11 cellular contexts compared by ENCODE assay signal in genomic region chr1:21467946-21468345, GRCh38. TPM values are rescaled to one million over a fixed set of nuclear protein-coding genes. Genes with fewer than 3 reads are reported as not detected.
DNase-seq lines count a peak whose midpoint lies in the region; ATAC-seq, FAIRE-seq and TF ChIP-seq lines count a peak whose summit lies in the region.
"Not testable (repeated sequence)": the region's sequence is repeated elsewhere in the genome, so short reads cannot be mapped to it uniquely, and the experiment has no call there.
"Had no signal": no experiment of that assay in that cellular context is flagged by ENCODE, and none has a peak within 500 bp of the region (broad histone marks: within the 10 kb centered on the region; RNA-seq: fewer than 3 reads in every experiment).

No MANE protein-coding gene starts in this region.

- in situ Hi-C loops in K562 (cut with MboI): not testable (repeated sequence)

- H4K20me1 ChIP-seq in H9 (ENCODE audit: control insufficient read depth, insufficient read depth, insufficient read length); Karpas-422 (ENCODE audit: insufficient read depth, low read depth, low read length); PC-3 (ENCODE audit: low read length); K562 (replicated peaks; ENCODE audit: control insufficient read depth, insufficient read depth, low read length): not testable (repeated sequence)

- not testable (repeated sequence) for H3T11ph ChIP-seq in H9 (ENCODE audit: low read length)

- not testable (repeated sequence) for H3K9me3 Mint-ChIP-seq in H9, WTC11, endodermal cell, type B pancreatic cell

- H3K4me3 ChIP-seq in Karpas-422 (ENCODE audit: low read length); PC-3 (ENCODE audit: low read length); K562; endodermal cell (ENCODE audit: low read length): not testable (repeated sequence)

- H2BK12ac ChIP-seq in H9 (ENCODE audit: insufficient read length, low read depth, low read length): not testable (repeated sequence)

- not testable (repeated sequence) for H3K27me3 ChIP-seq in H9 (ENCODE audit: insufficient read depth, low read length); Karpas-422 (ENCODE audit: low read length); PC-3 (ENCODE audit: low read length); endodermal cell (ENCODE audit: control insufficient read depth, insufficient read depth, low read length, poor library complexity, severe bottlenecking)
- H3K27me3 ChIP-seq in K562 (ENCODE audit: control insufficient read depth in 2 of 2, insufficient read depth in 2 of 2, low read length in 2 of 2): peaks cover 2 to 16% of the 10 kb centered on the region in 2 experiments; a peak in 2 of 5 replicates

- H3K27ac ChIP-seq in H9 (ENCODE audit: insufficient read length, low read depth, low read length); Karpas-422 (ENCODE audit: low read length); PC-3 (ENCODE audit: low read length); K562 (ENCODE audit: extremely low read depth, low read depth, low read length); endodermal cell (ENCODE audit: low read depth, low read length): not testable (repeated sequence)

- not testable (repeated sequence) for H2AK5ac ChIP-seq in H9 (ENCODE audit: insufficient read length, low read length)

- TF ChIP-seq RAD21 in K562 (CRISPR knock-in tag; conservative IDR thresholded peaks at IDR 0.05 in 1 of 2, IDR thresholded peaks at IDR 0.05 in 1 of 2): not testable (repeated sequence)

- CTCF ChIA-PET in PC-3 (lab: Charles Lee): not testable (repeated sequence)
- CTCF ChIA-PET in WTC11 (lab: Charles Lee) (interaction anchor here (1.0 to 2.2 kb wide), 11 partner anchors 9 to 197 kb away, joined by 3 to 10 read pairs (median 5); partner anchors contain the start of gene ALPL), K562 (lab: Yijun Ruan, JAX; ENCODE audit: low intra/inter-chr PET ratio) (interaction anchor here (1.3 to 1.8 kb wide), 2 partner anchors 84 to 97 kb away, joined by 3 to 13 read pairs; no protein-coding TSS in a partner anchor)

- not testable (repeated sequence) for H3K4me1 ChIP-seq in H9 (ENCODE audit: insufficient read depth, low read length); Karpas-422 (ENCODE audit: low read length); K562 (replicated peaks in 1 of 2; ENCODE audit: control insufficient read depth in 2 of 2, insufficient read depth in 2 of 2, low read length in 2 of 2); endodermal cell (ENCODE audit: control insufficient read depth, insufficient read depth, low read length)
- peaks cover 40% of the 10 kb centered on the region for H3K4me1 ChIP-seq in PC-3 (ENCODE audit: insufficient read depth, low read length)

- not testable (repeated sequence) for H3K56ac ChIP-seq in H9 (ENCODE audit: insufficient read length, low read depth, low read length)

- not testable (repeated sequence) for H2BK15ac ChIP-seq in H9 (ENCODE audit: low read depth, low read length)

- H4K5ac ChIP-seq in H9 (ENCODE audit: insufficient read length, low read depth, low read length): not testable (repeated sequence)

- H2BK20ac ChIP-seq in H9 (ENCODE audit: low read depth, low read length, poor library complexity, severe bottlenecking): not testable (repeated sequence)

- H3K27me3 Mint-ChIP-seq in H9 (ENCODE audit: low read depth); WTC11 (ENCODE audit: low read depth); endodermal cell (ENCODE audit: insufficient read depth); type B pancreatic cell: not testable (repeated sequence)

- H3K23me2 ChIP-seq in H9 (ENCODE audit: insufficient read length, low read depth, low read length, poor library complexity, severe bottlenecking): not testable (repeated sequence)

- not testable (repeated sequence) for H3K4ac ChIP-seq in H9 (ENCODE audit: low read depth, low read length)

- not testable (repeated sequence) for H3K23ac ChIP-seq in H9 (ENCODE audit: insufficient read length, low read depth, low read length)

- H3K9me3 ChIP-seq in H9 (ENCODE audit: control insufficient read depth, low read depth, low read length); Karpas-422 (ENCODE audit: low read length); PC-3 (ENCODE audit: low read length); K562 (replicated peaks; ENCODE audit: control insufficient read depth, insufficient read depth, low read depth, low read length); endodermal cell (ENCODE audit: control insufficient read depth, low read length): not testable (repeated sequence)

- not testable (repeated sequence) for H4K91ac ChIP-seq in H9 (ENCODE audit: insufficient read length, low read depth, low read length)

- TF ChIP-seq POLR2A in K562 (conservative IDR thresholded peaks at IDR 0.05): not testable (repeated sequence)

- not testable (repeated sequence) for ATAC-seq in PC-3, WTC11, K562

- not testable (repeated sequence) for H3K79me1 ChIP-seq in H9 (ENCODE audit: insufficient read depth, low read depth, low read length, poor library complexity, severe bottlenecking)

- not testable (repeated sequence) for H3K9me1 ChIP-seq in K562 (ENCODE audit: control insufficient read depth, insufficient read depth, low read length)

- H3K27ac Mint-ChIP-seq in H9: peak overlapping the region in 2 of 3 experiments; percentile 6 to 85; a peak in 4 of 7 replicates
- H3K27ac Mint-ChIP-seq in WTC11: peak overlapping the region; percentile 77
- peak overlapping the region; percentile 79 for H3K27ac Mint-ChIP-seq in endodermal cell
- H3K27ac Mint-ChIP-seq in type B pancreatic cell: peak overlapping the region; percentile 70

- TF ChIP-seq EP300 in K562 (IDR thresholded peaks at IDR 0.05; ENCODE audit: low read length): not testable (repeated sequence)

- not testable (repeated sequence) for H2AFZ ChIP-seq in H9 (ENCODE audit: low read length); Karpas-422 (ENCODE audit: low read length); PC-3 (ENCODE audit: low read length)
- H2AFZ ChIP-seq in K562 (ENCODE audit: low read depth, low read length): peak overlapping the region; percentile 62

- peaks cover 34 to 38% of the 10 kb centered on the region in 2 experiments for H3K4me1 Mint-ChIP-seq in H9
- peaks cover 52% of the 10 kb centered on the region for H3K4me1 Mint-ChIP-seq in WTC11
- H3K4me1 Mint-ChIP-seq in endodermal cell: peaks cover 18% of the 10 kb centered on the region
- not testable (repeated sequence) for H3K4me1 Mint-ChIP-seq in type B pancreatic cell (ENCODE audit: unreplicated experiment)

- not testable (repeated sequence) for H3K9me2 ChIP-seq in Karpas-422 (replicated peaks; ENCODE audit: insufficient read depth, low read length); PC-3 (replicated peaks; ENCODE audit: low read length)

- H3K14ac ChIP-seq in H9 (ENCODE audit: insufficient read depth, low read length): not testable (repeated sequence)

- H3K4me3 Mint-ChIP-seq in H9 (peak overlapping the region; percentile 0 to 2; a peak in 1 of 5 replicates), WTC11 (peak overlapping the region; percentile 21)
- H3K4me3 Mint-ChIP-seq in endodermal cell, type B pancreatic cell: not testable (repeated sequence)

- peak overlapping the region; percentile 17 for H3K4me2 ChIP-seq in H9 (ENCODE audit: insufficient read depth, insufficient read length, low read length)
- not testable (repeated sequence) for H3K4me2 ChIP-seq in Karpas-422 (ENCODE audit: low read depth, low read length, poor library complexity, severe bottlenecking); K562 (ENCODE audit: insufficient read depth, low read length)
- H3K4me2 ChIP-seq in PC-3 (ENCODE audit: low read length): peak overlapping the region; percentile 26; the same call in 1 of the 2 replicates

- DNase-seq in H9; WTC11 (ENCODE audit: low spot score); K562 (ENCODE audit: extremely low read depth in 1 of 4, low spot score in 3 of 4); endodermal cell; type B pancreatic cell (ENCODE audit: extremely low spot score, unreplicated experiment): not testable (repeated sequence)
- DNase-seq in Karpas-422 (peak; percentile 20), PC-3 (peak; percentile 68)

- not testable (repeated sequence) for H4K8ac ChIP-seq in H9 (replicated peaks; ENCODE audit: insufficient read length, low read depth, low read length)

- intact Hi-C loops in PC-3 (cut with micrococcal nuclease): not testable (repeated sequence)
- intact Hi-C loops in K562 (cut with micrococcal nuclease): loop anchor here (1.0 kb wide), 1 partner anchor 98 kb away; no protein-coding TSS in a partner anchor

- not testable (repeated sequence) for H3K18ac ChIP-seq in H9 (ENCODE audit: insufficient read length, low read depth, low read length)

- not testable (repeated sequence) for H3K36me3 ChIP-seq in Karpas-422 (ENCODE audit: insufficient read depth, low read length); K562 (ENCODE audit: control insufficient read depth, insufficient read depth, low read length); endodermal cell (ENCODE audit: control insufficient read depth, insufficient read depth, low read length)
- H3K36me3 ChIP-seq in PC-3 (ENCODE audit: low read depth, low read length): peaks cover 12% of the 10 kb centered on the region

- POLR2A ChIA-PET in PC-3 (lab: Charles Lee; ENCODE audit: unreplicated experiment): not testable (repeated sequence)
- POLR2A ChIA-PET in WTC11 (lab: Charles Lee) (interaction anchor here (0.6 kb wide), 1 partner anchor 254 kb away, joined by 3 read pairs; no protein-coding TSS in a partner anchor), K562 (lab: Yijun Ruan, JAX) (interaction anchor here (1.7 kb wide), 1 partner anchor 9 kb away, joined by 5 read pairs; no protein-coding TSS in a partner anchor)

- FAIRE-seq in K562 (lab: Jason Lieb, UNC): not testable (repeated sequence)

- TF ChIP-seq CTCF in H9 (conservative IDR thresholded peaks at IDR 0.05); PC-3 (conservative IDR thresholded peaks at IDR 0.05; ENCODE audit: low read depth, low read length); WTC11 (IDR thresholded peaks at IDR 0.05); K562 (IDR thresholded peaks at IDR 0.05 in 2 of 3, conservative IDR thresholded peaks at IDR 0.05 in 1 of 3; ENCODE audit: insufficient read depth in 2 of 3, low read depth in 1 of 3, low read length in 3 of 3); endodermal cell (conservative IDR thresholded peaks at IDR 0.05); type B pancreatic cell (conservative IDR thresholded peaks at IDR 0.05): not testable (repeated sequence)

- not testable (repeated sequence) for BruUV-seq in PC-3 (replicated peaks; lab: Mats Ljungman, UMichigan); K562 (replicated peaks; lab: Mats Ljungman, UMichigan)

- H2BK120ac ChIP-seq in H9 (ENCODE audit: low read depth, low read length, poor library complexity, severe bottlenecking): not testable (repeated sequence)

- H3K9ac ChIP-seq in H9 (ENCODE audit: extremely low read depth, insufficient read length, low read length); Karpas-422 (ENCODE audit: low read length); PC-3 (ENCODE audit: low read length); K562 (ENCODE audit: insufficient read depth in 1 of 2, low read depth in 2 of 2, low read length in 2 of 2); endodermal cell (ENCODE audit: extremely low read depth, low read length, poor library complexity, severe bottlenecking): not testable (repeated sequence)

- not testable (repeated sequence) for H2BK5ac ChIP-seq in H9 (ENCODE audit: insufficient read length, low read length)

- H3K79me2 ChIP-seq in H9 (ENCODE audit: insufficient read depth, low read length); Karpas-422 (ENCODE audit: low read length); PC-3 (ENCODE audit: low read length); K562 (ENCODE audit: control insufficient read depth, insufficient read depth, low read length): not testable (repeated sequence)

- H3F3A ChIP-seq in PC-3 (ENCODE audit: low read length, unreplicated experiment): not testable (repeated sequence)

- H3K36me3 Mint-ChIP-seq in H9 (ENCODE audit: insufficient read depth in 1 of 3, low read depth in 3 of 3) (peaks cover 2 to 16% (median 3%) of the 10 kb centered on the region in 3 experiments; a peak in 4 of 7 replicates), WTC11 (peaks cover 12% of the 10 kb centered on the region), endodermal cell (ENCODE audit: low read depth) (peaks cover 19% of the 10 kb centered on the region), type B pancreatic cell (peaks cover 18% of the 10 kb centered on the region)

- WGBS in H9 (ENCODE audit: extremely low coverage, insufficient read length, low lambda C conversion rate): no CpG with 5 or more reads among the region's 4 CpGs
- WGBS in K562 (ENCODE audit: insufficient coverage, low coverage, missing lambda C conversion rate): 27% methylated on average over 4 of the region's 4 CpGs
- WGBS in endodermal cell (ENCODE audit: insufficient coverage in 1 of 2, insufficient read length in 1 of 2), 2 experiments: 80 to 88% methylated on average over 4 of the region's 4 CpGs

RNA-seq across cellular contexts. Expression of gene NBPF3, which starts 28.0 kb away (rescaled TPM):
- 15.8 and 16.2 TPM in 2 replicates for total RNA-seq in H9 (2021)
- total RNA-seq in Karpas-422 (2014; rRNA removed; shearing (Covaris generic); ENCODE audit: low replicate concordance): 3.6 and 5.3 TPM in 2 replicates
- 26.0 and 35.5 TPM in 2 replicates for total RNA-seq in PC-3 (2014; rRNA removed)
- 17.2 to 21.4 TPM (median 17.4 TPM) in 3 replicates for total RNA-seq in WTC11 (2021)
- 8.8 and 13.1 TPM in 2 replicates for total RNA-seq in K562 (2011; cell fraction: chromatin; rRNA removed; ENCODE audit: low replicate concordance)
- total RNA-seq in K562 (2011; cell fraction: nucleolus; rRNA removed): 5.2 and 5.4 TPM in 2 replicates
- total RNA-seq in K562 (2011; cell fraction: nucleoplasm; rRNA removed): 14.4 and 17.7 TPM in 2 replicates
- 6.2 and 6.8 TPM in 2 replicates for total RNA-seq in K562 (2014; rRNA removed)
- 5.2 and 5.5 TPM in 2 replicates for total RNA-seq in K562 (2014; rRNA removed; fragmentation: Illumina TruSeq; extraction: Trizol)
- total RNA-seq in K562 (2015; rRNA removed; fragmentation: Illumina TruSeq; extraction: Trizol): 5.1 and 5.4 TPM in 2 replicates
- total RNA-seq in K562 (2021): 6.8 and 7.3 TPM in 2 replicates
- 6.7 and 6.8 TPM in 2 replicates for polyA plus RNA-seq in K562 (2011; rRNA removed)
- 3.8 and 4.1 TPM in 2 replicates for polyA plus RNA-seq in K562 (2011; cell fraction: cytosol; rRNA removed)
- polyA plus RNA-seq in K562 (2011; cell fraction: nucleus; rRNA removed): 15.0 and 15.7 TPM in 2 replicates
- 4.0 and 7.8 TPM in 2 replicates for polyA plus RNA-seq in K562 (2012)
- 5.6 and 6.1 TPM in 2 replicates for polyA plus RNA-seq in K562 (2014; fragmentation: Illumina TruSeq; extraction: Trizol)
- polyA plus RNA-seq in K562 (2014; fragmentation: Nextera tagmentation; extraction: Ambion mirVana): 1 to 10 TPM; 1.5 TPM
- polyA plus RNA-seq in K562 (2014; rRNA removed): 3.0 and 4.4 TPM in 2 replicates
- 10.8 and 11.6 TPM in 2 replicates for polyA minus RNA-seq in K562 (2011; rRNA and poly(A)+ RNA removed)
- polyA minus RNA-seq in K562 (2011; cell fraction: cytosol; rRNA and poly(A)+ RNA removed): 2.1 and 3.3 TPM in 2 replicates
- polyA minus RNA-seq in K562 (2011; cell fraction: nucleus; rRNA and poly(A)+ RNA removed): 5.4 and 9.3 TPM in 2 replicates
- 10 to 100 TPM; 15.5 to 22.1 TPM for total RNA-seq in endodermal cell
- polyA plus RNA-seq in endodermal cell (2013, experiment 1 of 2): 13.7 TPM
- 14.4 TPM for polyA plus RNA-seq in endodermal cell (2013, experiment 2 of 2)
- total RNA-seq in type B pancreatic cell (ENCODE audit: low replicate concordance): 13.6 and 13.7 TPM in 2 replicates

RNA-seq across cellular contexts. Expression of gene ALPL, which starts 41.3 kb away (rescaled TPM):
- 84.8 and 92.9 TPM in 2 replicates for total RNA-seq in H9 (2021)
- total RNA-seq in Karpas-422 (2014; rRNA removed; shearing (Covaris generic); ENCODE audit: low replicate concordance): 0.36 TPM in 1 of 2 replicates, not detected in the other
- 0.73 and 0.86 TPM in 2 replicates for total RNA-seq in PC-3 (2014; rRNA removed)
- total RNA-seq in WTC11 (2021): 140 to 148 TPM (median 148 TPM) in 3 replicates
- 0.40 and 0.95 TPM in 2 replicates for total RNA-seq in K562 (2011; cell fraction: chromatin; rRNA removed; ENCODE audit: low replicate concordance)
- total RNA-seq in K562 (2011; cell fraction: nucleolus; rRNA removed): 0.13 and 0.33 TPM in 2 replicates
- 0.29 and 0.38 TPM in 2 replicates for total RNA-seq in K562 (2011; cell fraction: nucleoplasm; rRNA removed)
- total RNA-seq in K562 (2014; rRNA removed): 0.12 and 0.14 TPM in 2 replicates
- not detected in 2 replicates for total RNA-seq in K562 (2014; rRNA removed; fragmentation: Illumina TruSeq; extraction: Trizol)
- total RNA-seq in K562 (2015; rRNA removed; fragmentation: Illumina TruSeq; extraction: Trizol): not detected in 2 replicates
- 0.22 and 0.38 TPM in 2 replicates for total RNA-seq in K562 (2021)
- polyA plus RNA-seq in K562 (2011; rRNA removed): 0.18 and 0.49 TPM in 2 replicates
- 0.37 and 0.40 TPM in 2 replicates for polyA plus RNA-seq in K562 (2011; cell fraction: cytosol; rRNA removed)
- polyA plus RNA-seq in K562 (2011; cell fraction: nucleus; rRNA removed): 0.16 and 0.18 TPM in 2 replicates
- polyA plus RNA-seq in K562 (2012): 0.18 and 0.25 TPM in 2 replicates
- 0.11 and 0.22 TPM in 2 replicates for polyA plus RNA-seq in K562 (2014; fragmentation: Illumina TruSeq; extraction: Trizol)
- under 1 TPM in 1 of 2 experiments, not detected in 1; 0.04 TPM for polyA plus RNA-seq in K562 (2014; fragmentation: Nextera tagmentation; extraction: Ambion mirVana)
- polyA plus RNA-seq in K562 (2014; rRNA removed): 0.07 TPM in 1 of 2 replicates, not detected in the other
- polyA minus RNA-seq in K562 (2011; rRNA and poly(A)+ RNA removed): 0.07 and 0.15 TPM in 2 replicates
- not detected in 2 replicates for polyA minus RNA-seq in K562 (2011; cell fraction: cytosol; rRNA and poly(A)+ RNA removed)
- 0.56 TPM in 1 of 2 replicates, not detected in the other for polyA minus RNA-seq in K562 (2011; cell fraction: nucleus; rRNA and poly(A)+ RNA removed)
- 100 to 1,000 TPM in 1 of 2 donors, 10 to 100 TPM in 1; 94.8 to 117 TPM for total RNA-seq in endodermal cell
- polyA plus RNA-seq in endodermal cell (2013, experiment 1 of 2): 65.3 TPM
- 52.5 TPM for polyA plus RNA-seq in endodermal cell (2013, experiment 2 of 2)
- 2.5 and 43.1 TPM in 2 replicates for total RNA-seq in type B pancreatic cell (ENCODE audit: low replicate concordance)
- total RNA-seq: CD4-positive, alpha-beta T cell; CD8-positive, alpha-beta memory T cell; GM23248 had no signal
- polyA plus RNA-seq: CD14-positive monocyte; CD8-positive, alpha-beta memory T cell had no signal
